In genomic region chr5:34914671-34915138, GRCh38 we compare ENCODE assay signal across 8 cellular contexts. TPM values are rescaled to one million over a fixed set of nuclear protein-coding genes. Genes with fewer than 3 reads are reported as not detected.
A peak's percentile ranks its signal among the peaks of the same experiment; 100 is the strongest.
DNase-seq lines count a peak whose midpoint lies in the region; ATAC-seq and TF ChIP-seq lines count a peak whose summit lies in the region.

No MANE protein-coding gene starts in this region.

- H3K9me3 Mint-ChIP-seq in CD4-positive, CD25-positive, alpha-beta regulatory T cell: no peaks in the 10 kb centered on the region
- H3K9me3 Mint-ChIP-seq in T-helper 2 cell treated with Interferon-gamma antibody and Interleukin-4, amounts not matched to agents 5 μg/mL and 100 μg/mL, for 36 hours: no peaks in the 10 kb centered on the region
- H3K9me3 Mint-ChIP-seq in mesothelial cell of epicardium: no peaks in the 10 kb centered on the region

- no peak overlapping the region for H2AK5ac ChIP-seq in neuronal stem cell (ENCODE audit: low read depth, low read length)

- no peak overlapping the region for H3K4me3 Mint-ChIP-seq in CD4-positive, CD25-positive, alpha-beta regulatory T cell
- H3K4me3 Mint-ChIP-seq in T-helper 2 cell treated with Interferon-gamma antibody and Interleukin-4, amounts not matched to agents 5 μg/mL and 100 μg/mL, for 36 hours: no peak overlapping the region
- no peak overlapping the region for H3K4me3 Mint-ChIP-seq in mesothelial cell of epicardium

- H4K91ac ChIP-seq in neuronal stem cell (ENCODE audit: low read depth, low read length, poor library complexity): no peak overlapping the region

- H4K8ac ChIP-seq in neuronal stem cell (ENCODE audit: low read depth, low read length): no peak overlapping the region

- H3K9me3 ChIP-seq in CD4-positive, CD25-positive, alpha-beta regulatory T cell (ENCODE audit: control insufficient read depth in 2 of 2, low read length in 2 of 2): no peaks in the 10 kb centered on the region
- H3K9me3 ChIP-seq in esophagus muscularis mucosa (no peaks in the 10 kb centered on the region), neuronal stem cell (replicated peaks in 1 of 2; ENCODE audit: control insufficient read depth in 2 of 2, insufficient read depth in 1 of 2, low read depth in 1 of 2, low read length in 2 of 2) (no peaks in the 10 kb centered on the region)

- H3K4me2 ChIP-seq in neuronal stem cell (ENCODE audit: insufficient read depth, low read length, poor library complexity, severe bottlenecking): peak overlapping the region; percentile 66

- peak in 2 of 3 donors; percentile 8 to 28 for DNase-seq in CD4-positive, CD25-positive, alpha-beta regulatory T cell
- DNase-seq in T-helper 2 cell treated with Interferon-gamma antibody and Interleukin-4, amounts not matched to agents 5 μg/mL and 100 μg/mL, for 36 hours (ENCODE audit: low spot score): peak; percentile 16
- DNase-seq in esophagus muscularis mucosa (ENCODE audit: extremely low spot score) (no peak), neuronal stem cell (ENCODE audit: low spot score) (no peak), mesothelial cell of epicardium (ENCODE audit: low spot score in 2 of 2, unreplicated experiment in 2 of 2) (no peak), HT-29 (ENCODE audit: low spot score) (no peak)

- no peaks in the 10 kb centered on the region for H3K27me3 ChIP-seq in CD4-positive, CD25-positive, alpha-beta regulatory T cell (ENCODE audit: control insufficient read depth, insufficient read depth, low read length)
- H3K27me3 ChIP-seq in esophagus muscularis mucosa: no peaks in the 10 kb centered on the region
- H3K27me3 ChIP-seq in neuronal stem cell (ENCODE audit: control insufficient read depth in 3 of 3, insufficient read depth in 3 of 3, low read depth in 1 of 3, low read length in 3 of 3): no peaks in the 10 kb centered on the region

- WGBS in esophagus muscularis mucosa: 3% methylated on average over 19 of the region's 20 CpGs
- WGBS in neuronal stem cell (ENCODE audit: extremely low coverage in 2 of 2, insufficient read length in 2 of 2, insufficient replicate concordance in 1 of 2), 2 donors: no CpG with 5 or more reads among the region's 20 CpGs

- no peak overlapping the region for H2BK5ac ChIP-seq in neuronal stem cell (ENCODE audit: low read length)

- no peak overlapping the region for H3K18ac ChIP-seq in neuronal stem cell (ENCODE audit: low read length)

- no peak for TF ChIP-seq POLR2A in esophagus muscularis mucosa (IDR thresholded peaks at IDR 0.05; ENCODE audit: low read depth)

- no peak for ATAC-seq in CD4-positive, CD25-positive, alpha-beta regulatory T cell (ENCODE audit: low read depth in 2 of 2)
- ATAC-seq in GM19372 (IDR thresholded peaks at IDR 0.05; ENCODE audit: low read depth, unreplicated experiment): peak; percentile 15
- ATAC-seq in HG03342 (IDR thresholded peaks at IDR 0.05; ENCODE audit: unreplicated experiment): peak; percentile 13

- intact Hi-C loops in esophagus muscularis mucosa (cut with DNase I): loop anchor here (5.0 kb wide), 1 partner anchor 257 kb away; the partner anchor contains the start of gene RAI14

- peaks cover 16% of the 10 kb centered on the region for H3K36me3 Mint-ChIP-seq in CD4-positive, CD25-positive, alpha-beta regulatory T cell
- H3K36me3 Mint-ChIP-seq in T-helper 2 cell treated with Interferon-gamma antibody and Interleukin-4, amounts not matched to agents 5 μg/mL and 100 μg/mL, for 36 hours (ENCODE audit: low read depth): peaks cover 36% of the 10 kb centered on the region
- H3K36me3 Mint-ChIP-seq in mesothelial cell of epicardium: peaks cover 10% of the 10 kb centered on the region

- no peak overlapping the region for H3K14ac ChIP-seq in neuronal stem cell (ENCODE audit: low read length)

- no peak overlapping the region for H2BK15ac ChIP-seq in neuronal stem cell (ENCODE audit: low read length)

- no peak overlapping the region for H3K4ac ChIP-seq in neuronal stem cell (ENCODE audit: low read length)

- no peaks in the 10 kb centered on the region for H3K27me3 Mint-ChIP-seq in CD4-positive, CD25-positive, alpha-beta regulatory T cell
- no peaks in the 10 kb centered on the region for H3K27me3 Mint-ChIP-seq in T-helper 2 cell treated with Interferon-gamma antibody and Interleukin-4, amounts not matched to agents 5 μg/mL and 100 μg/mL, for 36 hours (ENCODE audit: low read depth)
- H3K27me3 Mint-ChIP-seq in mesothelial cell of epicardium (ENCODE audit: low read depth): no peaks in the 10 kb centered on the region

- no peak for TF ChIP-seq CTCF in esophagus muscularis mucosa (IDR thresholded peaks at IDR 0.05)
- TF ChIP-seq CTCF in mesothelial cell of epicardium (IDR thresholded peaks at IDR 0.05; ENCODE audit: unreplicated experiment): no peak

- H3K36me3 ChIP-seq in CD4-positive, CD25-positive, alpha-beta regulatory T cell (ENCODE audit: control insufficient read depth, insufficient read depth, low read length): peaks cover 27% of the 10 kb centered on the region
- H3K36me3 ChIP-seq in esophagus muscularis mucosa (peaks cover 18 to 39% (median 30%) of the 10 kb centered on the region in 4 donors), neuronal stem cell (replicated peaks in 1 of 2; ENCODE audit: control insufficient read depth in 2 of 2, insufficient read depth in 2 of 2, low read length in 2 of 2) (peaks cover 9 to 60% of the 10 kb centered on the region in 2 donors)

- no peak overlapping the region for H3K27ac Mint-ChIP-seq in CD4-positive, CD25-positive, alpha-beta regulatory T cell
- no peak overlapping the region for H3K27ac Mint-ChIP-seq in T-helper 2 cell treated with Interferon-gamma antibody and Interleukin-4, amounts not matched to agents 5 μg/mL and 100 μg/mL, for 36 hours
- H3K27ac Mint-ChIP-seq in mesothelial cell of epicardium: no peak overlapping the region

- H2BK120ac ChIP-seq in neuronal stem cell (ENCODE audit: low read depth, low read length): no peak overlapping the region

- peak overlapping the region; percentile 95 for H2AFZ ChIP-seq in neuronal stem cell (ENCODE audit: low read length)

- no peak overlapping the region for H2BK12ac ChIP-seq in neuronal stem cell (ENCODE audit: low read length)

- peak overlapping the region; percentile 96 for H3K4me3 ChIP-seq in CD4-positive, CD25-positive, alpha-beta regulatory T cell (ENCODE audit: low read depth, low read length)
- peak overlapping the region; percentile 72 to 98 (median 95) for H3K4me3 ChIP-seq in esophagus muscularis mucosa
- H3K4me3 ChIP-seq in neuronal stem cell (ENCODE audit: low read length in 2 of 2): peak overlapping the region; percentile 94 to 95

- H3K4me1 Mint-ChIP-seq in CD4-positive, CD25-positive, alpha-beta regulatory T cell: peaks cover 6 to 40% (median 19%) of the 10 kb centered on the region in 4 donors
- peaks cover 22% of the 10 kb centered on the region for H3K4me1 Mint-ChIP-seq in T-helper 2 cell treated with Interferon-gamma antibody and Interleukin-4, amounts not matched to agents 5 μg/mL and 100 μg/mL, for 36 hours (ENCODE audit: low read depth)
- peaks cover 29% of the 10 kb centered on the region for H3K4me1 Mint-ChIP-seq in mesothelial cell of epicardium

- H3K79me1 ChIP-seq in neuronal stem cell (ENCODE audit: low read depth, low read length): peaks cover 5% of the 10 kb centered on the region

- H3K27ac ChIP-seq in CD4-positive, CD25-positive, alpha-beta regulatory T cell (ENCODE audit: insufficient read depth, low read length, poor library complexity, severe bottlenecking): peak overlapping the region; percentile 89
- H3K27ac ChIP-seq in esophagus muscularis mucosa (replicated peaks in 1 of 4) (peak overlapping the region; percentile 85 to 89 (median 88)), neuronal stem cell (replicated peaks; ENCODE audit: low read length) (peak overlapping the region; percentile 88)

- H3K23ac ChIP-seq in neuronal stem cell (ENCODE audit: low read depth, low read length, poor library complexity): no peak overlapping the region

- peaks cover 24% of the 10 kb centered on the region for H3K4me1 ChIP-seq in CD4-positive, CD25-positive, alpha-beta regulatory T cell (ENCODE audit: control insufficient read depth, insufficient read depth, low read length, poor library complexity, severe bottlenecking)
- H3K4me1 ChIP-seq in esophagus muscularis mucosa: peaks cover 25 to 51% (median 48%) of the 10 kb centered on the region in 4 donors
- peaks cover 4 to 8% of the 10 kb centered on the region in 2 donors for H3K4me1 ChIP-seq in neuronal stem cell (ENCODE audit: control insufficient read depth in 2 of 2, insufficient read depth in 1 of 2, low read depth in 1 of 2, low read length in 2 of 2)

- no peak for TF ChIP-seq EP300 in esophagus muscularis mucosa (IDR thresholded peaks at IDR 0.05)

- H3K9ac ChIP-seq in neuronal stem cell (ENCODE audit: low read depth, low read length, poor library complexity): peak overlapping the region; percentile 65

RNA-seq across cellular contexts. Expression of gene RAD1, which starts 0.6 kb away (rescaled TPM):
- total RNA-seq in CD4-positive, CD25-positive, alpha-beta regulatory T cell: 18.1 TPM
- 10 to 100 TPM; 18.2 to 29.6 (median 20.0) TPM for polyA plus RNA-seq in CD4-positive, CD25-positive, alpha-beta regulatory T cell
- total RNA-seq in esophagus muscularis mucosa (10 to 100 TPM; 22.5 to 62.1 (median 39.6) TPM), mesothelial cell of epicardium (22.9 to 24.4 TPM (median 23.9 TPM) in 3 replicates)
- 24.9 TPM for polyA plus RNA-seq in neuronal stem cell (2013, experiment 1 of 2)
- 26.3 TPM for polyA plus RNA-seq in neuronal stem cell (2013, experiment 2 of 2)
- 48.2 and 55.9 TPM in 2 replicates for total RNA-seq in HT-29 (2014; rRNA removed; shearing (Covaris generic))

RNA-seq across cellular contexts. Expression of gene BRIX1, which starts 0.8 kb away (rescaled TPM):
- total RNA-seq in CD4-positive, CD25-positive, alpha-beta regulatory T cell: 20.5 TPM
- 10 to 100 TPM; 44.2 to 51.0 (median 48.0) TPM for polyA plus RNA-seq in CD4-positive, CD25-positive, alpha-beta regulatory T cell
- total RNA-seq in esophagus muscularis mucosa (10 to 100 TPM; 18.4 to 31.8 (median 19.8) TPM), mesothelial cell of epicardium (29.5 to 33.2 TPM (median 31.7 TPM) in 3 replicates)
- 45.9 TPM for polyA plus RNA-seq in neuronal stem cell (2013, experiment 1 of 2)
- 47.4 TPM for polyA plus RNA-seq in neuronal stem cell (2013, experiment 2 of 2)
- 40.3 and 49.5 TPM in 2 replicates for total RNA-seq in HT-29 (2014; rRNA removed; shearing (Covaris generic))

RNA-seq across cellular contexts. Expression of gene DNAJC21, which starts 14.7 kb away (rescaled TPM):
- total RNA-seq in CD4-positive, CD25-positive, alpha-beta regulatory T cell: 42.9 TPM
- 10 to 100 TPM; 15.0 to 26.3 (median 17.6) TPM for polyA plus RNA-seq in CD4-positive, CD25-positive, alpha-beta regulatory T cell
- 10 to 100 TPM; 54.5 to 85.6 (median 61.5) TPM for total RNA-seq in esophagus muscularis mucosa
- 39.7 TPM for polyA plus RNA-seq in neuronal stem cell (2013, experiment 1 of 2)
- 39.9 TPM for polyA plus RNA-seq in neuronal stem cell (2013, experiment 2 of 2)
- 43.5 to 46.4 TPM (median 45.3 TPM) in 3 replicates for total RNA-seq in mesothelial cell of epicardium
- 19.6 and 20.1 TPM in 2 replicates for total RNA-seq in HT-29 (2014; rRNA removed; shearing (Covaris generic))

Comparison
In these comparisons a context has a peak if more than half of its experiments do, and no peak if none do; other contexts are left out.
1. ATAC-seq: peak in GM19372 (single experiment) and HG03342 (single experiment); none in CD4-positive, CD25-positive, alpha-beta regulatory T cell (0 of 2).
2. DNase-seq: peak in CD4-positive, CD25-positive, alpha-beta regulatory T cell (2 of 3) and T-helper 2 cell treated with Interferon-gamma antibody and Interleukin-4, amounts not matched to agents 5 μg/mL and 100 μg/mL, for 36 hours (single experiment); none in esophagus muscularis mucosa (single experiment), neuronal stem cell (single experiment), mesothelial cell of epicardium (0 of 2) and HT-29 (single experiment).
3. Peak in every context shown above with its lines, with median percentiles within 50 percentile points of each other: H3K27ac ChIP-seq and H3K4me3 ChIP-seq.